24 cellular contexts compared by ENCODE assay signal in genomic region chr2:240245184-240245583, GRCh38.
DNase-seq lines count a peak whose midpoint lies in the region; ATAC-seq and TF ChIP-seq lines count a peak whose summit lies in the region.
"Had no signal": no experiment of that assay in that cellular context is flagged by ENCODE, and none has a peak within 500 bp of the region (broad histone marks: within the 10 kb centered on the region; RNA-seq: fewer than 3 reads in every experiment).

No MANE protein-coding gene starts in this region.

- TF ChIP-seq CTCF in colonic mucosa (IDR thresholded peaks at IDR 0.05): no peak
- no peak for TF ChIP-seq CTCF in mesothelial cell of epicardium (IDR thresholded peaks at IDR 0.05; ENCODE audit: unreplicated experiment)
- no peak for TF ChIP-seq CTCF in sigmoid colon (IDR thresholded peaks at IDR 0.05)

- no peak overlapping the region for H3K4me3 Mint-ChIP-seq in mesothelial cell of epicardium
- no peak overlapping the region for H3K4me3 Mint-ChIP-seq in activated naive CD4-positive, alpha-beta T cell treated with anti-CD3 and anti-CD28 coated beads, Interleukin-2, amount 10 ng/mL, durations not matched to agents 7 days and 5 days
- H3K4me3 Mint-ChIP-seq: B cell; CD4-positive, CD25-positive, alpha-beta regulatory T cell; GM23338 had no signal

- H3K27me3 ChIP-seq in BLaER1 treated with 17β-estradiol and CSF1 and Interleukin-3, amounts not matched to agents 10 nM and 100 nM: no peaks in the 10 kb centered on the region
- H3K27me3 ChIP-seq in colonic mucosa (no peaks in the 10 kb centered on the region), sigmoid colon (no peaks in the 10 kb centered on the region)
- H3K27me3 ChIP-seq: Peyer's patch had no signal

- DNase-seq in colonic mucosa: peak; percentile 4
- DNase-seq in mesothelial cell of epicardium (ENCODE audit: low spot score in 2 of 2, unreplicated experiment in 2 of 2): no peak
- DNase-seq in sigmoid colon: peak; percentile 42
- DNase-seq in stimulated activated CD4-positive, alpha-beta T cell treated with anti-CD3 and anti-CD28 coated beads, Interleukin-4, amount 100 ng/mL, for 24 hours: no peak
- no peak for DNase-seq in activated naive CD4-positive, alpha-beta T cell treated with anti-CD3 and anti-CD28 coated beads, Interleukin-2, amount 10 ng/mL, durations not matched to agents 7 days and 5 days
- DNase-seq: CD4-positive, CD25-positive, alpha-beta regulatory T cell; COR-L47; DND-41; NCI-H1105 treated with DMSO at 0.1 percent for 48 hours; NCI-H2029 treated with DMSO at 0.1 percent for 48 hours; NCI-H226; NCI-H510A treated with DMSO at 0.1 percent for 48 hours; NCI-H748 treated with DMSO at 0.1 percent for 48 hours; NK-92 treated with Interleukin-12 subunit alpha and Interleukin-12 subunit beta, amount 100 ng/mL, for 24 hours had no signal

- CTCF ChIA-PET in activated naive CD4-positive, alpha-beta T cell treated with anti-CD3 and anti-CD28 coated beads, Interleukin-2, amount 10 ng/mL, durations not matched to agents 7 days and 5 days (lab: Charles Lee): no interaction called here

- peaks cover 17 to 70% (median 65%) of the 10 kb centered on the region in 10 experiments for H3K4me1 ChIP-seq in BLaER1 treated with 17β-estradiol and CSF1 and Interleukin-3, amounts not matched to agents 10 nM and 100 nM
- H3K4me1 ChIP-seq in colonic mucosa (no peaks in the 10 kb centered on the region), sigmoid colon (peaks cover 0 to 4% (median 1%) of the 10 kb centered on the region in 4 donors)

- H3K27me3 Mint-ChIP-seq in mesothelial cell of epicardium (ENCODE audit: low read depth): no peaks in the 10 kb centered on the region
- peaks cover 13% of the 10 kb centered on the region for H3K27me3 Mint-ChIP-seq in activated naive CD4-positive, alpha-beta T cell treated with anti-CD3 and anti-CD28 coated beads, Interleukin-2, amount 10 ng/mL, durations not matched to agents 7 days and 5 days

- peak overlapping the region in 9 of 11 experiments; percentile 45 to 98 (median 87); a peak in 17 of 22 replicates for H3K27ac ChIP-seq in BLaER1 treated with 17β-estradiol and CSF1 and Interleukin-3, amounts not matched to agents 10 nM and 100 nM
- H3K27ac ChIP-seq in colonic mucosa: no peak overlapping the region
- no peak overlapping the region for H3K27ac ChIP-seq in sigmoid colon
- H3K27ac ChIP-seq: A549, KMS-11 had no signal

- peak overlapping the region; percentile 64 for H3K27ac Mint-ChIP-seq in mesothelial cell of epicardium
- no peak overlapping the region for H3K27ac Mint-ChIP-seq in activated naive CD4-positive, alpha-beta T cell treated with anti-CD3 and anti-CD28 coated beads, Interleukin-2, amount 10 ng/mL, durations not matched to agents 7 days and 5 days
- H3K27ac Mint-ChIP-seq: B cell; CD4-positive, CD25-positive, alpha-beta regulatory T cell; GM23338 had no signal

- H3K9me3 Mint-ChIP-seq in mesothelial cell of epicardium: no peaks in the 10 kb centered on the region
- H3K9me3 Mint-ChIP-seq in activated naive CD4-positive, alpha-beta T cell treated with anti-CD3 and anti-CD28 coated beads, Interleukin-2, amount 10 ng/mL, durations not matched to agents 7 days and 5 days: no peaks in the 10 kb centered on the region
- H3K9me3 Mint-ChIP-seq: CD4-positive, CD25-positive, alpha-beta regulatory T cell; GM23338 had no signal

- H3K9ac ChIP-seq in BLaER1 treated with 17β-estradiol and CSF1 and Interleukin-3, amounts not matched to agents 10 nM and 100 nM: peak overlapping the region in 7 of 11 experiments; percentile 44 to 84 (median 76); a peak in 13 of 22 replicates
- no peak overlapping the region for H3K9ac ChIP-seq in colonic mucosa (ENCODE audit: low read depth in 2 of 2, low read length in 2 of 2)
- H3K9ac ChIP-seq: KMS-11 had no signal

- TF ChIP-seq POLR2A in sigmoid colon (IDR thresholded peaks at IDR 0.05): no peak

- WGBS in sigmoid colon, 2 donors: 90 to 91% methylated on average over 4 of the region's 4 CpGs

- peaks cover 9 to 17% (median 15%) of the 10 kb centered on the region in 11 experiments; a peak in 19 of 22 replicates for H3K9me3 ChIP-seq in BLaER1 treated with 17β-estradiol and CSF1 and Interleukin-3, amounts not matched to agents 10 nM and 100 nM (replicated peaks in 1 of 11)
- H3K9me3 ChIP-seq in colonic mucosa (no peaks in the 10 kb centered on the region), sigmoid colon (no peaks in the 10 kb centered on the region)
- H3K9me3 ChIP-seq: Peyer's patch had no signal

- H3K4me3 ChIP-seq in BLaER1 treated with 17β-estradiol and CSF1 and Interleukin-3, amounts not matched to agents 10 nM and 100 nM: 0 out of 20 replicates have a peak overlapping the region, but pooled peaks of 2 of the 10 experiments have one; percentile 12 to 33
- H3K4me3 ChIP-seq in colonic mucosa: no peak overlapping the region
- no peak overlapping the region for H3K4me3 ChIP-seq in sigmoid colon
- H3K4me3 ChIP-seq: A549, GM12878, GM23338, Peyer's patch had no signal

- no peaks in the 10 kb centered on the region for H4K20me1 ChIP-seq in BLaER1 treated with 17β-estradiol and CSF1 and Interleukin-3, amounts not matched to agents 10 nM and 100 nM

- peak overlapping the region; percentile 67 to 95 (median 82); a peak in 21 of 22 replicates for H3K4me2 ChIP-seq in BLaER1 treated with 17β-estradiol and CSF1 and Interleukin-3, amounts not matched to agents 10 nM and 100 nM
- H3K4me2 ChIP-seq: A549, GM23338, KMS-11 had no signal

- intact Hi-C loops in colonic mucosa (cut with DNase I): no loop called here
- intact Hi-C loops in sigmoid colon (cut with DNase I): no loop called here

- TF ChIP-seq EP300 in sigmoid colon (IDR thresholded peaks at IDR 0.05): no peak

- H3K36me3 Mint-ChIP-seq in mesothelial cell of epicardium: peaks cover 14% of the 10 kb centered on the region
- no peaks in the 10 kb centered on the region for H3K36me3 Mint-ChIP-seq in activated naive CD4-positive, alpha-beta T cell treated with anti-CD3 and anti-CD28 coated beads, Interleukin-2, amount 10 ng/mL, durations not matched to agents 7 days and 5 days
- H3K36me3 Mint-ChIP-seq: CD4-positive, CD25-positive, alpha-beta regulatory T cell had no signal

- ATAC-seq in GM18511 (IDR thresholded peaks at IDR 0.05; ENCODE audit: unreplicated experiment) (no peak), HG03135 (IDR thresholded peaks at IDR 0.05; ENCODE audit: unreplicated experiment) (no peak)
- ATAC-seq: A549, GM12878, GM23338, HCT116 had no signal

- no peaks in the 10 kb centered on the region for H3K36me3 ChIP-seq in BLaER1 treated with 17β-estradiol and CSF1 and Interleukin-3, amounts not matched to agents 10 nM and 100 nM
- no peaks in the 10 kb centered on the region for H3K36me3 ChIP-seq in colonic mucosa
- no peaks in the 10 kb centered on the region for H3K36me3 ChIP-seq in sigmoid colon
- H3K36me3 ChIP-seq: Peyer's patch had no signal

- peaks cover 32% of the 10 kb centered on the region for H3K4me1 Mint-ChIP-seq in mesothelial cell of epicardium
- H3K4me1 Mint-ChIP-seq in activated naive CD4-positive, alpha-beta T cell treated with anti-CD3 and anti-CD28 coated beads, Interleukin-2, amount 10 ng/mL, durations not matched to agents 7 days and 5 days: no peaks in the 10 kb centered on the region
- H3K4me1 Mint-ChIP-seq: B cell; CD4-positive, CD25-positive, alpha-beta regulatory T cell had no signal

Comparison
In these comparisons a context has a peak if more than half of its experiments do, and no peak if none do; other contexts are left out.
1. H3K27ac ChIP-seq: peak in BLaER1 treated with 17β-estradiol and CSF1 and Interleukin-3, amounts not matched to agents 10 nM and 100 nM (9 of 11); none in colonic mucosa (single experiment) and sigmoid colon (0 of 4).
2. H3K9ac ChIP-seq: peak in BLaER1 treated with 17β-estradiol and CSF1 and Interleukin-3, amounts not matched to agents 10 nM and 100 nM (7 of 11); none in colonic mucosa (0 of 2).
3. DNase-seq: peak in colonic mucosa (single experiment) and sigmoid colon (single experiment); none in mesothelial cell of epicardium (0 of 2), stimulated activated CD4-positive, alpha-beta T cell treated with anti-CD3 and anti-CD28 coated beads, Interleukin-4, amount 100 ng/mL, for 24 hours (single experiment) and activated naive CD4-positive, alpha-beta T cell treated with anti-CD3 and anti-CD28 coated beads, Interleukin-2, amount 10 ng/mL, durations not matched to agents 7 days and 5 days (single experiment).